Comparison of ENCODE assay signal across 9 cellular contexts in genomic region chr22:50581031-50581949, GRCh38. TPM values are rescaled to one million over a fixed set of nuclear protein-coding genes. Genes with fewer than 3 reads are reported as not detected.
A peak's percentile ranks its signal among the peaks of the same experiment; 100 is the strongest.
DNase-seq lines count a peak whose midpoint lies in the region; ATAC-seq and TF ChIP-seq lines count a peak whose summit lies in the region.
"Had no signal": no experiment of that assay in that cellular context is flagged by ENCODE, and none has a peak within 500 bp of the region (broad histone marks: within the 10 kb centered on the region; RNA-seq: fewer than 3 reads in every experiment).

No MANE protein-coding gene starts in this region.

- TF ChIP-seq CTCF in heart left ventricle (IDR thresholded peaks at IDR 0.05) (no peak), breast epithelium (IDR thresholded peaks at IDR 0.05) (no peak), uterus (IDR thresholded peaks at IDR 0.05) (no peak)

- H3K27me3 ChIP-seq in heart left ventricle (no peaks in the 10 kb centered on the region), breast epithelium (no peaks in the 10 kb centered on the region), uterus (no peaks in the 10 kb centered on the region)

- DNase-seq in heart left ventricle (peak in 1 of 5 donors; percentile 26), left cardiac atrium (no peak), breast epithelium (ENCODE audit: low spot score in 2 of 2) (no peak), uterus (no peak), NCI-H1436 (lab: John Stamatoyannopoulos, UW) (no peak)

- H3K4me1 ChIP-seq in heart left ventricle (peaks cover 3 to 64% (median 34%) of the 10 kb centered on the region in 12 donors), breast epithelium (peaks cover 0 to 8% of the 10 kb centered on the region in 2 donors), mesodermal cell (ENCODE audit: control insufficient read depth, insufficient read depth, low read length, poor library complexity, severe bottlenecking) (peaks cover 6% of the 10 kb centered on the region), uterus (peaks cover 4 to 7% of the 10 kb centered on the region in 2 donors)

- no peak for ATAC-seq in heart left ventricle
- no peak for ATAC-seq in left cardiac atrium
- ATAC-seq in HG02973 (IDR thresholded peaks at IDR 0.05; ENCODE audit: unreplicated experiment) = no peak
- no peak for ATAC-seq in GM19328 (IDR thresholded peaks at IDR 0.05; ENCODE audit: unreplicated experiment)

- TF ChIP-seq POLR2A in heart left ventricle (IDR thresholded peaks at IDR 0.05) (no peak), breast epithelium (IDR thresholded peaks at IDR 0.05) (no peak), uterus (IDR thresholded peaks at IDR 0.05) (no peak)

- 85 to 88% (median 87%) methylated on average over 22 of the region's 22 CpGs for WGBS in heart left ventricle, 4 donors
- WGBS in mesodermal cell (ENCODE audit: insufficient coverage in 2 of 2), 2 experiments = 94 to 98% methylated on average over 22 of the region's 22 CpGs

- H3K4me3 ChIP-seq in heart left ventricle (peak overlapping the region; percentile 53 to 95 (median 80)), breast epithelium (peak overlapping the region; percentile 75 to 86 (median 83)), mesodermal cell (ENCODE audit: extremely low read depth, insufficient read depth, low read length, poor library complexity, severe bottlenecking) (peak overlapping the region; percentile 75), uterus (peak overlapping the region; percentile 61 to 69)

- H3K9me3 ChIP-seq in heart left ventricle (no peaks in the 10 kb centered on the region), breast epithelium (no peaks in the 10 kb centered on the region), mesodermal cell (ENCODE audit: control insufficient read depth, low read length) (no peaks in the 10 kb centered on the region), uterus (no peaks in the 10 kb centered on the region)

- H3K36me3 ChIP-seq in heart left ventricle (peaks cover 0 to 26% (median 12%) of the 10 kb centered on the region in 9 donors), breast epithelium (no peaks in the 10 kb centered on the region), mesodermal cell (ENCODE audit: control insufficient read depth, insufficient read depth, low read length) (peaks cover 40% of the 10 kb centered on the region), uterus (no peaks in the 10 kb centered on the region)

- H3K27ac ChIP-seq in heart left ventricle (peak overlapping the region in 11 of 12 donors; percentile 90 to 100 (median 99)), breast epithelium (peak overlapping the region in 1 of 2 donors; percentile 95), mesodermal cell (ENCODE audit: low read depth, low read length, severe bottlenecking) (no peak overlapping the region), uterus (peak overlapping the region in 1 of 2 donors; percentile 97)

- intact Hi-C loops in heart left ventricle (cut with DNase I) = loop anchor here in 1 of 10 donors (5.0 kb wide), 1 partner anchor 74 kb away; the partner anchor contains the start of genes LMF2 and NCAPH2
- intact Hi-C loops in left cardiac atrium (cut with DNase I) = loop anchor here in 1 of 2 donors (5.0 kb wide), 1 partner anchor 41 kb away; no protein-coding TSS in a partner anchor
- intact Hi-C loops in breast epithelium (cut with DNase I; ENCODE audit: low total_unique reads) = loop anchor here (5.0 kb wide), 1 partner anchor 54 kb away; the partner anchor contains the start of gene SCO2
- intact Hi-C loops in uterus (cut with DNase I; ENCODE audit: low total_unique reads) = no loop called here

RNA-seq across cellular contexts. Expression of gene CHKB, which starts 1.4 kb away (rescaled TPM):
- total RNA-seq in heart left ventricle (10 to 100 TPM; 23.3 to 54.6 (median 35.6) TPM), left cardiac atrium (10 to 100 TPM; 31.6 to 35.3 TPM), breast epithelium (10 to 100 TPM; 53.9 to 77.6 (median 71.4) TPM), uterus (10 to 100 TPM; 13.5 to 75.6 (median 55.2) TPM)
- polyA plus RNA-seq in heart left ventricle = 10 to 100 TPM; 16.7 to 77.1 TPM
- 65.2 TPM for polyA plus RNA-seq in mesodermal cell (2013, experiment 1 of 2)
- polyA plus RNA-seq in mesodermal cell (2013, experiment 2 of 2) = 56.0 TPM

RNA-seq across cellular contexts. Expression of gene CPT1B, which starts 3.1 kb away (rescaled TPM):
- total RNA-seq in heart left ventricle = 100 to 1,000 TPM; 115 to 467 (median 306) TPM
- polyA plus RNA-seq in heart left ventricle = 100 to 1,000 TPM in 1 of 2 donors, 10 to 100 TPM in 1; 51.4 to 267 TPM
- 100 to 1,000 TPM; 201 to 269 TPM for total RNA-seq in left cardiac atrium
- total RNA-seq in breast epithelium = 10 to 100 TPM; 13.6 to 40.0 (median 39.4) TPM
- polyA plus RNA-seq in mesodermal cell (2013, experiment 1 of 2) = 39.8 TPM
- 27.7 TPM for polyA plus RNA-seq in mesodermal cell (2013, experiment 2 of 2)
- 10 to 100 TPM in 1 of 4 donors, 1 to 10 TPM in 1, under 1 TPM in 1, not detected in 1; 0.51 to 10.4 (median 7.2) TPM for total RNA-seq in uterus

RNA-seq across cellular contexts. Expression of gene SYCE3, which starts 18.6 kb away (rescaled TPM):
- not detected for total RNA-seq in heart left ventricle
- not detected for polyA plus RNA-seq in heart left ventricle
- not detected for total RNA-seq in left cardiac atrium
- total RNA-seq in breast epithelium = not detected
- polyA plus RNA-seq in mesodermal cell (2013, experiment 1 of 2) = not detected
- polyA plus RNA-seq in mesodermal cell (2013, experiment 2 of 2) = not detected
- total RNA-seq in uterus = not detected
- total RNA-seq: RPMI7951 had no signal

RNA-seq across cellular contexts. Expression of gene MAPK8IP2, which starts 19.3 kb away (rescaled TPM):
- total RNA-seq in heart left ventricle (under 1 TPM; 0.09 to 0.79 (median 0.25) TPM), left cardiac atrium (1 to 10 TPM in 1 of 2 donors, under 1 TPM in 1; 0.42 to 1.1 TPM), breast epithelium (1 to 10 TPM; 1.9 to 2.2 (median 2.0) TPM), uterus (1 to 10 TPM in 3 of 4 donors, not detected in 1; 1.7 to 6.1 (median 5.2) TPM)
- under 1 TPM; 0.23 to 0.35 TPM for polyA plus RNA-seq in heart left ventricle
- polyA plus RNA-seq in mesodermal cell (2013, experiment 1 of 2) = 1.5 TPM
- polyA plus RNA-seq in mesodermal cell (2013, experiment 2 of 2) = 1.1 TPM

RNA-seq across cellular contexts. Expression of gene KLHDC7B, which starts 35.6 kb away (rescaled TPM):
- total RNA-seq in heart left ventricle = 1 to 10 TPM in 1 of 9 donors, under 1 TPM in 3, not detected in 5; 0.08 to 1.3 (median 0.14) TPM
- polyA plus RNA-seq in heart left ventricle = under 1 TPM in 1 of 2 donors, not detected in 1; 0.08 TPM
- total RNA-seq in left cardiac atrium = under 1 TPM in 1 of 2 donors, not detected in 1; 0.15 TPM
- under 1 TPM; 0.16 to 0.33 (median 0.29) TPM for total RNA-seq in breast epithelium
- polyA plus RNA-seq in mesodermal cell (2013, experiment 1 of 2) = not detected
- 0.10 TPM for polyA plus RNA-seq in mesodermal cell (2013, experiment 2 of 2)
- total RNA-seq in uterus = not detected
- total RNA-seq: RPMI7951 had no signal
